In genomic region chr13:39385154-39385553, GRCh38 we compare ENCODE assay signal across 14 cellular contexts.
"Had no signal": no experiment of that assay in that cellular context is flagged by ENCODE, and none has a peak within 500 bp of the region (broad histone marks: within the 10 kb centered on the region; RNA-seq: fewer than 3 reads in every experiment).

No MANE protein-coding gene starts in this region.

- H3K9me3 ChIP-seq: esophagus squamous epithelium, left lung, transverse colon had no signal

- H2AFZ ChIP-seq: parathyroid adenoma had no signal

- H3K27ac Mint-ChIP-seq: activated B cell treated with CpG ODN at 0.5 μM for 24 hours; activated CD4-positive, alpha-beta T cell treated with anti-CD3 and anti-CD28 coated beads, Interleukin-2, amount 10 ng/mL, durations not matched to agents 7 days and 5 days; activated naive CD4-positive, alpha-beta T cell treated with anti-CD3 and anti-CD28 coated beads, Interleukin-2, amount 50 U/mL, for 72 hours; T-helper 17 cell had no signal

- H3K36me3 ChIP-seq: esophagus squamous epithelium, left lung, transverse colon had no signal

- H3K9me3 Mint-ChIP-seq: activated B cell treated with CpG ODN at 0.5 μM for 24 hours; activated CD4-positive, alpha-beta T cell treated with anti-CD3 and anti-CD28 coated beads, Interleukin-2, amount 10 ng/mL, durations not matched to agents 7 days and 5 days; activated naive CD4-positive, alpha-beta T cell treated with anti-CD3 and anti-CD28 coated beads, Interleukin-2, amount 50 U/mL, for 72 hours had no signal

- H3K9ac ChIP-seq: parathyroid adenoma had no signal

- H3K27me3 Mint-ChIP-seq: activated B cell treated with CpG ODN at 0.5 μM for 24 hours had no signal

- H3K4me2 ChIP-seq: smooth muscle cell had no signal

- FAIRE-seq: bronchial epithelial cell, islet of Langerhans, TTC549 had no signal

- ATAC-seq: activated naive CD4-positive, alpha-beta T cell treated with anti-CD3 and anti-CD28 coated beads, Interleukin-2, amount 50 U/mL, for 72 hours; T-helper 17 cell had no signal

- H3K27ac ChIP-seq: esophagus squamous epithelium, left lung, parathyroid adenoma had no signal

- H3K4me3 Mint-ChIP-seq: activated B cell treated with CpG ODN at 0.5 μM for 24 hours; activated CD4-positive, alpha-beta T cell treated with anti-CD3 and anti-CD28 coated beads, Interleukin-2, amount 10 ng/mL, durations not matched to agents 7 days and 5 days; T-helper 17 cell had no signal

- H3K4me1 Mint-ChIP-seq: activated B cell treated with CpG ODN at 0.5 μM for 24 hours; activated CD4-positive, alpha-beta T cell treated with anti-CD3 and anti-CD28 coated beads, Interleukin-2, amount 10 ng/mL, durations not matched to agents 7 days and 5 days; T-helper 17 cell had no signal

- H3K4me3 ChIP-seq: esophagus squamous epithelium, left lung, smooth muscle cell, transverse colon had no signal

- DNase-seq: activated B cell treated with CpG ODN at 0.5 μM for 24 hours; activated CD4-positive, alpha-beta T cell treated with anti-CD3 and anti-CD28 coated beads, Interleukin-2, amount 10 ng/mL, durations not matched to agents 7 days and 5 days; activated T-cell treated with anti-CD3 and anti-CD28 coated beads, Interleukin-2, amount 50 U/mL, for 1 hour; esophagus squamous epithelium; left lung; mesenchymal stem cell; T-helper 17 cell; transverse colon had no signal

- H3K79me2 ChIP-seq: parathyroid adenoma had no signal

- H3K36me3 Mint-ChIP-seq: activated naive CD4-positive, alpha-beta T cell treated with anti-CD3 and anti-CD28 coated beads, Interleukin-2, amount 50 U/mL, for 72 hours had no signal

- H3K27me3 ChIP-seq: esophagus squamous epithelium, left lung, transverse colon had no signal

- H3K4me1 ChIP-seq: left lung, parathyroid adenoma had no signal
